In the genomic region with DNA sequence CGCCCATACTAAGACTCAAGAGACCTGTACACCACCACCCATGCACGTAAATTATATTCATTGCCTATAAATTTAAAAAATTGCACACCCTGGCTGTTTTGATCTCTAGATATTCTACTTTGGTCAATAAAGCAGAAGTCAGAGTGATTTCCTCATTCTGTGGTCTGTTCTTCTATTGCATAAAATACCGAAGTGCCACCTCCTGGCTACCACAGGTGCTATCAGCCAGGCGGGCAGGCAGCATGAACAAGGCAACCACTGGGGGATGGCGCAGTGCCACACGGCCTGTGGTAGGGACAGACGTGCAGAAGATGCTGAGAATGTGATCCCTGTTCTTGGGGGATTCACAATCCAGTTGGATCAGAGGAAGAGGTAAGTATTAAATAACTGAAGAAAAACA, we compare ENCODE assay signal across 8 cellular contexts.
DNase-seq lines count a peak whose midpoint lies in the region; ATAC-seq and TF ChIP-seq lines count a peak whose summit lies in the region.

No MANE protein-coding gene starts in this region.

- no peaks in the 10 kb centered on the region for H3K9me3 ChIP-seq in suprapubic skin

- ATAC-seq in GM18907 (IDR thresholded peaks at IDR 0.05; ENCODE audit: unreplicated experiment): peak; percentile 73

- no peak for TF ChIP-seq EP300 in suprapubic skin (IDR thresholded peaks at IDR 0.05)

- DNase-seq in NCI-H1694 (lab: John Stamatoyannopoulos, UW) (peak; percentile 55), suprapubic skin (ENCODE audit: low spot score in 2 of 2) (no peak), GM03348 (ENCODE audit: low spot score) (no peak)
- peak; percentile 71 for DNase-seq in activated CD4-positive, alpha-beta T cell treated with anti-CD3 and anti-CD28 coated beads, Interleukin-2, amount 50 U/mL, for 1 hour
- DNase-seq in effector CD8-positive, alpha-beta T cell (lab: John Stamatoyannopoulos, UW): peak; percentile 40
- DNase-seq in stimulated activated CD4-positive, alpha-beta T cell treated with anti-CD3 and anti-CD28 coated beads, Interleukin-12 subunit alpha, Interleukin-12 subunit beta, amount 100 ng/mL, for 24 hours (ENCODE audit: low read depth in 2 of 2): peak; percentile 28 to 52

- no peaks in the 10 kb centered on the region for H3K36me3 ChIP-seq in suprapubic skin

- H3K4me1 ChIP-seq in suprapubic skin: no peaks in the 10 kb centered on the region

- TF ChIP-seq POLR2A in suprapubic skin (IDR thresholded peaks at IDR 0.05): no peak

- TF ChIP-seq CTCF in 22Rv1 (IDR thresholded peaks at IDR 0.05) (peak; percentile 14; the same call in 1 of the 2 replicates), suprapubic skin (IDR thresholded peaks at IDR 0.05) (no peak)

- 57% methylated on average over 7 of the region's 7 CpGs for WGBS in suprapubic skin

- H3K27ac ChIP-seq in 22Rv1 (no peak overlapping the region), suprapubic skin (no peak overlapping the region)

- H3K27me3 ChIP-seq in suprapubic skin: no peaks in the 10 kb centered on the region

- H3K4me3 ChIP-seq in suprapubic skin: no peak overlapping the region

Comparison
In these comparisons a context has a peak if more than half of its experiments do, and no peak if none do; other contexts are left out.
1. DNase-seq: peak in NCI-H1694 (single experiment), activated CD4-positive, alpha-beta T cell treated with anti-CD3 and anti-CD28 coated beads, Interleukin-2, amount 50 U/mL, for 1 hour (single experiment), effector CD8-positive, alpha-beta T cell (single experiment) and stimulated activated CD4-positive, alpha-beta T cell treated with anti-CD3 and anti-CD28 coated beads, Interleukin-12 subunit alpha, Interleukin-12 subunit beta, amount 100 ng/mL, for 24 hours (2 of 2); none in suprapubic skin (0 of 2) and GM03348 (single experiment).